In genomic region chr22:42648368-42649260, GRCh38 we compare ENCODE assay signal across 8 cellular contexts. TPM values are rescaled to one million over a fixed set of nuclear protein-coding genes. Genes with fewer than 3 reads are reported as not detected.
DNase-seq lines count a peak whose midpoint lies in the region; ATAC-seq, FAIRE-seq and TF ChIP-seq lines count a peak whose summit lies in the region.

No MANE protein-coding gene starts in this region.

- no peaks in the 10 kb centered on the region for H3K9me3 ChIP-seq in upper lobe of right lung

- H3K27me3 ChIP-seq in upper lobe of right lung: no peaks in the 10 kb centered on the region

- H3K4me3 Mint-ChIP-seq in IgD-negative memory B cell: peak overlapping the region; percentile 88 to 99 (median 98)
- peak overlapping the region; percentile 78 to 99 (median 97) for H3K4me3 Mint-ChIP-seq in naive B cell

- no peak for FAIRE-seq in D721Med (lab: Jason Lieb, UNC)

- ATAC-seq in GM21528 (IDR thresholded peaks at IDR 0.05; ENCODE audit: low FRiP score, unreplicated experiment) (peak; percentile 30), esophagus mucosa (peak; percentile 73), naive B cell (ENCODE audit: low read depth in 2 of 2) (peak; percentile 57 to 58), upper lobe of right lung (peak; percentile 65)

- H3K27ac ChIP-seq in upper lobe of right lung: peak overlapping the region; percentile 92

- peak; percentile 47 for DNase-seq in D721Med (ENCODE audit: insufficient read length, low spot score)
- DNase-seq in activated CD4-positive, alpha-beta T cell treated with anti-CD3 and anti-CD28 coated beads, Interleukin-2, amount 50 U/mL, for 4 hours: peak; percentile 34 to 35
- no peak for DNase-seq in naive B cell
- DNase-seq in upper lobe of right lung: peak; percentile 87
- DNase-seq in SHP77 treated with DMSO at 0.1 percent for 48 hours (lab: John Stamatoyannopoulos, UW): no peak

- TF ChIP-seq CTCF in D721Med (IDR thresholded peaks at IDR 0.05; ENCODE audit: insufficient read depth, missing control alignments) (no peak), upper lobe of right lung (IDR thresholded peaks at IDR 0.05) (no peak)

- peaks cover 49% of the 10 kb centered on the region for H3K4me1 ChIP-seq in upper lobe of right lung

- intact Hi-C loops in upper lobe of right lung (cut with DNase I): no loop called here

- H3K9me3 Mint-ChIP-seq in IgD-negative memory B cell: no peaks in the 10 kb centered on the region
- peaks cover 0 to 2% (median 0%) of the 10 kb centered on the region in 7 donors for H3K9me3 Mint-ChIP-seq in naive B cell

- no peaks in the 10 kb centered on the region for H3K27me3 Mint-ChIP-seq in IgD-negative memory B cell
- H3K27me3 Mint-ChIP-seq in naive B cell: no peaks in the 10 kb centered on the region

- H3K4me3 ChIP-seq in upper lobe of right lung: peak overlapping the region; percentile 93

- peaks cover 3% of the 10 kb centered on the region for H3K36me3 Mint-ChIP-seq in IgD-negative memory B cell
- no peaks in the 10 kb centered on the region for H3K36me3 Mint-ChIP-seq in naive B cell

- peaks cover 17 to 26% (median 20%) of the 10 kb centered on the region in 3 donors for H3K4me1 Mint-ChIP-seq in IgD-negative memory B cell
- H3K4me1 Mint-ChIP-seq in naive B cell: peaks cover 30 to 54% (median 53%) of the 10 kb centered on the region in 3 donors

- H3K36me3 ChIP-seq in upper lobe of right lung: no peaks in the 10 kb centered on the region

- H3K27ac Mint-ChIP-seq in IgD-negative memory B cell (peak overlapping the region; percentile 90 to 98 (median 97)), naive B cell (peak overlapping the region; percentile 85 to 100 (median 98))

RNA-seq across cellular contexts. Expression of gene CYB5R3, which starts 0.6 kb away (rescaled TPM):
- polyA plus RNA-seq in IgD-negative memory B cell (138 TPM), naive B cell (ENCODE audit: low read depth in 6 of 6) (100 to 1,000 TPM in 2 of 6 donors, 10 to 100 TPM in 4; 72.0 to 142 (median 83.8) TPM)
- total RNA-seq in esophagus mucosa (101 TPM), upper lobe of right lung (251 TPM)

RNA-seq across cellular contexts. Expression of gene ATP5MGL, which starts 8.2 kb away (rescaled TPM):
- 0.51 TPM for polyA plus RNA-seq in IgD-negative memory B cell
- 0.68 TPM for total RNA-seq in esophagus mucosa
- 1 to 10 TPM in 1 of 6 donors, under 1 TPM in 2, not detected in 3; 0.38 to 1.6 (median 0.77) TPM for polyA plus RNA-seq in naive B cell (ENCODE audit: low read depth in 6 of 6)
- total RNA-seq in upper lobe of right lung: 1.0 TPM

RNA-seq across cellular contexts. Expression of gene POLDIP3, which starts 33.9 kb away (rescaled TPM):
- 78.2 TPM for polyA plus RNA-seq in IgD-negative memory B cell
- total RNA-seq in esophagus mucosa: 43.9 TPM
- 100 to 1,000 TPM in 1 of 6 donors, 10 to 100 TPM in 5; 61.2 to 106 (median 81.3) TPM for polyA plus RNA-seq in naive B cell (ENCODE audit: low read depth in 6 of 6)
- 66.9 TPM for total RNA-seq in upper lobe of right lung

Comparison
In these comparisons a context has a peak if more than half of its experiments do, and no peak if none do; other contexts are left out.
1. DNase-seq: peak in D721Med (single experiment), activated CD4-positive, alpha-beta T cell treated with anti-CD3 and anti-CD28 coated beads, Interleukin-2, amount 50 U/mL, for 4 hours (2 of 2) and upper lobe of right lung (single experiment); none in naive B cell (single experiment) and SHP77 treated with DMSO at 0.1 percent for 48 hours (single experiment).
2. Peak in every context shown above with its lines, with median percentiles within 50 percentile points of each other: ATAC-seq.